9 cellular contexts compared by ENCODE assay signal in genomic region chr1:42684139-42684538, GRCh38. TPM values are rescaled to one million over a fixed set of nuclear protein-coding genes. Genes with fewer than 3 reads are reported as not detected.
DNase-seq lines count a peak whose midpoint lies in the region; ATAC-seq and TF ChIP-seq lines count a peak whose summit lies in the region.
"Had no signal": no experiment of that assay in that cellular context is flagged by ENCODE, and none has a peak within 500 bp of the region (broad histone marks: within the 10 kb centered on the region; RNA-seq: fewer than 3 reads in every experiment).

No MANE protein-coding gene starts in this region.

- peak overlapping the region; percentile 89 to 91 for H3K4me3 Mint-ChIP-seq in stimulated activated naive B cell treated with anti-CD40 and anti-IgM and Interleukin-4, amounts not matched to agents 10 μg/mL and 1 μg/mL and 100 μg/mL, for 72 hours

- H3K9me2 ChIP-seq in hepatocyte (replicated peaks; ENCODE audit: insufficient read depth) = no peaks in the 10 kb centered on the region

- H3K9ac ChIP-seq in BLaER1 treated with 17β-estradiol and CSF1 and Interleukin-3, amounts not matched to agents 10 nM and 100 nM = peak overlapping the region; percentile 89 to 97 (median 93)
- peak overlapping the region; percentile 16 for H3K9ac ChIP-seq in HUES6 (ENCODE audit: low read length)

- peaks cover 51 to 62% (median 62%) of the 10 kb centered on the region in 11 experiments for H3K36me3 ChIP-seq in BLaER1 treated with 17β-estradiol and CSF1 and Interleukin-3, amounts not matched to agents 10 nM and 100 nM
- H3K36me3 ChIP-seq in HUES6 (ENCODE audit: control insufficient read depth, insufficient read depth, low read length) = peaks cover 52% of the 10 kb centered on the region
- H3K36me3 ChIP-seq in hepatocyte (replicated peaks; ENCODE audit: insufficient read depth, low read depth) = no peaks in the 10 kb centered on the region

- WGBS in hepatocyte (ENCODE audit: low lambda C conversion rate, missing lambda C conversion rate) = 27% methylated on average over 5 of the region's 5 CpGs

- DNase-seq in activated CD4-positive, alpha-beta T cell treated with anti-CD3 and anti-CD28 coated beads, Interleukin-2, amount 50 U/mL, for 1 hour = peak; percentile 9
- no peak for DNase-seq in hepatocyte (ENCODE audit: low spot score)
- no peak for DNase-seq in stimulated activated naive B cell treated with anti-CD40 and anti-IgM and Interleukin-4, amounts not matched to agents 10 μg/mL and 1 μg/mL and 100 μg/mL, for 72 hours
- DNase-seq in GM10248 (ENCODE audit: extremely low spot score) = no peak

- H3K27me3 ChIP-seq in BLaER1 treated with 17β-estradiol and CSF1 and Interleukin-3, amounts not matched to agents 10 nM and 100 nM = no peaks in the 10 kb centered on the region
- no peaks in the 10 kb centered on the region for H3K27me3 ChIP-seq in HUES6 (ENCODE audit: control insufficient read depth, insufficient read depth, low read length)
- no peaks in the 10 kb centered on the region for H3K27me3 ChIP-seq in hepatocyte

- H4K20me1 ChIP-seq in BLaER1 treated with 17β-estradiol and CSF1 and Interleukin-3, amounts not matched to agents 10 nM and 100 nM = peaks cover 63 to 65% (median 64%) of the 10 kb centered on the region in 11 experiments
- peaks cover 61% of the 10 kb centered on the region for H4K20me1 ChIP-seq in hepatocyte (ENCODE audit: insufficient read depth, poor library complexity, severe bottlenecking)

- H3K4me1 Mint-ChIP-seq in stimulated activated naive B cell treated with anti-CD40 and anti-IgM and Interleukin-4, amounts not matched to agents 10 μg/mL and 1 μg/mL and 100 μg/mL, for 72 hours = peaks cover 41 to 73% of the 10 kb centered on the region in 2 donors

- no peak overlapping the region for H2AFZ ChIP-seq in hepatocyte

- H3K4me1 ChIP-seq in BLaER1 treated with 17β-estradiol and CSF1 and Interleukin-3, amounts not matched to agents 10 nM and 100 nM = peaks cover 70 to 77% (median 73%) of the 10 kb centered on the region in 10 experiments
- H3K4me1 ChIP-seq in HUES6 (ENCODE audit: control insufficient read depth, insufficient read depth, low read length) = peaks cover 35% of the 10 kb centered on the region
- H3K4me1 ChIP-seq in hepatocyte (ENCODE audit: insufficient read depth) = peaks cover 51% of the 10 kb centered on the region

- H3K79me2 ChIP-seq in hepatocyte = peaks cover 73% of the 10 kb centered on the region

- peak overlapping the region; percentile 85 to 99 (median 93) for H3K4me2 ChIP-seq in BLaER1 treated with 17β-estradiol and CSF1 and Interleukin-3, amounts not matched to agents 10 nM and 100 nM
- peak overlapping the region; percentile 92 for H3K4me2 ChIP-seq in hepatocyte

- H3K36me3 Mint-ChIP-seq in stimulated activated naive B cell treated with anti-CD40 and anti-IgM and Interleukin-4, amounts not matched to agents 10 μg/mL and 1 μg/mL and 100 μg/mL, for 72 hours = peaks cover 36 to 52% of the 10 kb centered on the region in 2 donors

- POLR2A ChIA-PET in GM10248 (lab: Yijun Ruan, JAX) = interaction anchor here (2.4 kb wide), 1 partner anchor 19 kb away, joined by 13 read pairs; no protein-coding TSS in a partner anchor

- CTCF ChIA-PET in GM10248 (lab: Yijun Ruan, JAX) = interaction anchor here (0.8 to 1.6 kb wide), 2 partner anchors 11 to 18 kb away, joined by 3 to 4 read pairs; no protein-coding TSS in a partner anchor

- TF ChIP-seq CTCF in hepatocyte (IDR thresholded peaks at IDR 0.05; ENCODE audit: poor library complexity) = no peak
- TF ChIP-seq CTCF in GM10248 (IDR thresholded peaks at IDR 0.05; ENCODE audit: control extremely low read depth, extremely low read depth, low read depth, missing control alignments) = no peak

- H3K9me3 Mint-ChIP-seq in stimulated activated naive B cell treated with anti-CD40 and anti-IgM and Interleukin-4, amounts not matched to agents 10 μg/mL and 1 μg/mL and 100 μg/mL, for 72 hours = no peaks in the 10 kb centered on the region

- peak overlapping the region; percentile 82 for H3K27ac Mint-ChIP-seq in stimulated activated naive B cell treated with anti-CD40 and anti-IgM and Interleukin-4, amounts not matched to agents 10 μg/mL and 1 μg/mL and 100 μg/mL, for 72 hours

- H3K4me3 ChIP-seq in BLaER1 treated with 17β-estradiol and CSF1 and Interleukin-3, amounts not matched to agents 10 nM and 100 nM = peak overlapping the region; percentile 79 to 98 (median 94)
- H3K4me3 ChIP-seq in HUES6 (ENCODE audit: low read depth, low read length) = peak overlapping the region; percentile 84
- peak overlapping the region; percentile 53 for H3K4me3 ChIP-seq in hepatocyte

- H3K27me3 Mint-ChIP-seq in stimulated activated naive B cell treated with anti-CD40 and anti-IgM and Interleukin-4, amounts not matched to agents 10 μg/mL and 1 μg/mL and 100 μg/mL, for 72 hours = no peaks in the 10 kb centered on the region

- no peaks in the 10 kb centered on the region for H3K9me3 ChIP-seq in BLaER1 treated with 17β-estradiol and CSF1 and Interleukin-3, amounts not matched to agents 10 nM and 100 nM (replicated peaks in 1 of 11)
- H3K9me3 ChIP-seq in HUES6 (ENCODE audit: control insufficient read depth, insufficient read depth, low read depth, low read length) = no peaks in the 10 kb centered on the region
- H3K9me3 ChIP-seq in hepatocyte (ENCODE audit: low read depth) = no peaks in the 10 kb centered on the region

- peak overlapping the region in 2 of 11 experiments; percentile 91 to 93; a peak in 2 of 22 replicates for H3K27ac ChIP-seq in BLaER1 treated with 17β-estradiol and CSF1 and Interleukin-3, amounts not matched to agents 10 nM and 100 nM
- H3K27ac ChIP-seq in HUES6 (ENCODE audit: low read depth, low read length) (no peak overlapping the region), hepatocyte (peak overlapping the region; percentile 70)

- ATAC-seq in stimulated activated naive B cell treated with anti-CD40 and anti-IgM and Interleukin-4, amounts not matched to agents 10 μg/mL and 1 μg/mL and 100 μg/mL, for 72 hours (replicated peaks) = no peak
- ATAC-seq in GM18873 (IDR thresholded peaks at IDR 0.05; ENCODE audit: low FRiP score, unreplicated experiment) (no peak), HG02588 (IDR thresholded peaks at IDR 0.05; ENCODE audit: unreplicated experiment) (no peak)

RNA-seq across cellular contexts. Expression of gene YBX1, which starts 1.9 kb away (rescaled TPM):
- total RNA-seq in hepatocyte = 418 and 428 TPM in 2 replicates
- polyA plus RNA-seq in hepatocyte = 177 and 183 TPM in 2 replicates

RNA-seq across cellular contexts. Expression of gene PPIH, which starts 25.9 kb away (rescaled TPM):
- 35.6 and 36.4 TPM in 2 replicates for total RNA-seq in hepatocyte
- polyA plus RNA-seq in hepatocyte = 26.1 and 30.7 TPM in 2 replicates

RNA-seq across cellular contexts. Expression of gene CLDN19, which starts 55.9 kb away (rescaled TPM):
- 2.5 and 6.9 TPM in 2 replicates for total RNA-seq in hepatocyte
- 3.8 and 4.5 TPM in 2 replicates for polyA plus RNA-seq in hepatocyte
- total RNA-seq: lung microvascular endothelial cell had no signal
